10 cellular contexts compared by ENCODE assay signal in genomic region chr14:64720190-64720589, GRCh38. TPM values are rescaled to one million over a fixed set of nuclear protein-coding genes. Genes with fewer than 3 reads are reported as not detected.
A peak's percentile ranks its signal among the peaks of the same experiment; 100 is the strongest.
DNase-seq lines count a peak whose midpoint lies in the region; ATAC-seq and TF ChIP-seq lines count a peak whose summit lies in the region.
"Had no signal": no experiment of that assay in that cellular context is flagged by ENCODE, and none has a peak within 500 bp of the region (broad histone marks: within the 10 kb centered on the region; RNA-seq: fewer than 3 reads in every experiment).

No MANE protein-coding gene starts in this region.

- H3K27me3 Mint-ChIP-seq in activated CD4-positive, alpha-beta T cell treated with anti-CD3 and anti-CD28 coated beads for 36 hours, result no peaks in the 10 kb centered on the region
- no peaks in the 10 kb centered on the region for H3K27me3 Mint-ChIP-seq in WTC11 (ENCODE audit: low read depth)
- H3K27me3 Mint-ChIP-seq: stimulated activated naive CD8-positive, alpha-beta T cell treated with anti-CD3 and anti-CD28 coated beads, Interleukin-15, Interleukin-2, amounts not matched to agents 100 ng/mL and 50 ng/mL, for 24 hours had no signal

- H3K9me3 ChIP-seq in upper lobe of left lung, result no peaks in the 10 kb centered on the region

- no peak for DNase-seq in activated CD4-positive, alpha-beta T cell treated with anti-CD3 and anti-CD28 coated beads for 36 hours
- no peak for DNase-seq in activated CD4-positive, alpha-beta T cell treated with anti-CD3 and anti-CD28 coated beads for 48 hours
- peak; percentile 5 for DNase-seq in WTC11 (ENCODE audit: low spot score)
- DNase-seq in kidney tubule cell (ENCODE audit: low spot score), result peak; percentile 99
- DNase-seq in upper lobe of left lung, result peak in 1 of 2 donors; percentile 63
- no peak for DNase-seq in G401 (ENCODE audit: low spot score)
- DNase-seq in effector CD4-positive, alpha-beta T cell, result no peak

- peak overlapping the region in 3 of 4 donors; percentile 2 to 45 (median 27) for H3K27ac ChIP-seq in upper lobe of left lung
- H3K27ac ChIP-seq: BLaER1 had no signal

- no peak overlapping the region for H3K4me3 Mint-ChIP-seq in activated CD4-positive, alpha-beta T cell treated with anti-CD3 and anti-CD28 coated beads for 36 hours
- H3K4me3 Mint-ChIP-seq in WTC11, result no peak overlapping the region
- H3K4me3 Mint-ChIP-seq: stimulated activated naive CD8-positive, alpha-beta T cell treated with anti-CD3 and anti-CD28 coated beads, Interleukin-15, Interleukin-2, amounts not matched to agents 100 ng/mL and 50 ng/mL, for 24 hours had no signal

- in situ Hi-C loops in G401 (cut with HindIII; ENCODE audit: low sequenced_read_pairs), result no loop called here

- H3K36me3 ChIP-seq in upper lobe of left lung, result no peaks in the 10 kb centered on the region
- H3K36me3 ChIP-seq: BLaER1 had no signal

- H3K9me3 Mint-ChIP-seq in activated CD4-positive, alpha-beta T cell treated with anti-CD3 and anti-CD28 coated beads for 36 hours (ENCODE audit: low read depth), result no peaks in the 10 kb centered on the region
- H3K9me3 Mint-ChIP-seq in WTC11, result no peaks in the 10 kb centered on the region
- H3K9me3 Mint-ChIP-seq: stimulated activated naive CD8-positive, alpha-beta T cell treated with anti-CD3 and anti-CD28 coated beads, Interleukin-15, Interleukin-2, amounts not matched to agents 100 ng/mL and 50 ng/mL, for 24 hours had no signal

- WGBS in upper lobe of left lung, 2 donors, result 50 to 57% methylated on average over 7 of the region's 7 CpGs

- POLR2A ChIA-PET in activated CD4-positive, alpha-beta T cell treated with anti-CD3 and anti-CD28 coated beads for 36 hours (lab: Charles Lee), result no interaction called here
- POLR2A ChIA-PET in WTC11 (lab: Charles Lee), result no interaction called here

- H3K27me3 ChIP-seq in upper lobe of left lung, result no peaks in the 10 kb centered on the region
- H3K27me3 ChIP-seq: BLaER1 had no signal

- peaks cover 62% of the 10 kb centered on the region for H3K4me1 Mint-ChIP-seq in activated CD4-positive, alpha-beta T cell treated with anti-CD3 and anti-CD28 coated beads for 36 hours
- peaks cover 91% of the 10 kb centered on the region for H3K4me1 Mint-ChIP-seq in WTC11

- H3K4me1 ChIP-seq in upper lobe of left lung, result peaks cover 63 to 78% (median 68%) of the 10 kb centered on the region in 4 donors

- CTCF ChIA-PET in activated CD4-positive, alpha-beta T cell treated with anti-CD3 and anti-CD28 coated beads for 36 hours (lab: Charles Lee), result interaction anchor here (0.5 to 1.7 kb wide), 2 partner anchors 11 to 253 kb away, joined by 3 read pairs; no protein-coding TSS in a partner anchor
- CTCF ChIA-PET in WTC11 (lab: Charles Lee), result interaction anchor here (0.8 to 1.2 kb wide), 2 partner anchors 83 to 92 kb away, joined by 3 read pairs; no protein-coding TSS in a partner anchor

- no peaks in the 10 kb centered on the region for H3K36me3 Mint-ChIP-seq in activated CD4-positive, alpha-beta T cell treated with anti-CD3 and anti-CD28 coated beads for 36 hours (ENCODE audit: low read depth)
- no peaks in the 10 kb centered on the region for H3K36me3 Mint-ChIP-seq in WTC11

- no peak overlapping the region for H3K4me3 ChIP-seq in upper lobe of left lung
- H3K4me3 ChIP-seq: BLaER1 had no signal

- no peak for TF ChIP-seq POLR2A in upper lobe of left lung (IDR thresholded peaks at IDR 0.05)

- intact Hi-C loops in activated CD4-positive, alpha-beta T cell treated with anti-CD3 and anti-CD28 coated beads for 36 hours (cut with DNase I, micrococcal nuclease), result no loop called here

- peak in 1 of 4 donors; percentile 10 for TF ChIP-seq EP300 in upper lobe of left lung (IDR thresholded peaks at IDR 0.05)

- ATAC-seq in activated CD4-positive, alpha-beta T cell treated with anti-CD3 and anti-CD28 coated beads for 36 hours, result peak; percentile 28
- no peak for ATAC-seq in WTC11
- peak; percentile 21 to 52 for ATAC-seq in upper lobe of left lung (ENCODE audit: low FRiP score in 2 of 2)
- no peak for ATAC-seq in HG03196 (IDR thresholded peaks at IDR 0.05; ENCODE audit: unreplicated experiment)

- TF ChIP-seq CTCF in WTC11 (IDR thresholded peaks at IDR 0.05) (no peak), upper lobe of left lung (IDR thresholded peaks at IDR 0.05) (no peak)

- peak overlapping the region; percentile 27 for H3K27ac Mint-ChIP-seq in activated CD4-positive, alpha-beta T cell treated with anti-CD3 and anti-CD28 coated beads for 36 hours
- no peak overlapping the region for H3K27ac Mint-ChIP-seq in WTC11
- H3K27ac Mint-ChIP-seq: stimulated activated naive CD8-positive, alpha-beta T cell treated with anti-CD3 and anti-CD28 coated beads, Interleukin-15, Interleukin-2, amounts not matched to agents 100 ng/mL and 50 ng/mL, for 24 hours had no signal

TF ChIP-seq in WTC11, 78 proteins besides CTCF, POLR2A, EP300 and RAD21:
- no peak for TF ChIP-seq ZNF317 (CRISPR knock-in tag; IDR thresholded peaks at IDR 0.05; ENCODE audit: borderline replicate concordance, low read depth)
- TF ChIP-seq SMAD4 (CRISPR knock-in tag; IDR thresholded peaks at IDR 0.05), result no peak
- TF ChIP-seq ZNF219 (CRISPR knock-in tag; IDR thresholded peaks at IDR 0.05; ENCODE audit: borderline replicate concordance), result no peak
- TF ChIP-seq STAT6 (CRISPR knock-in tag; conservative IDR thresholded peaks at IDR 0.05; ENCODE audit: low read depth), result no peak
- no peak for TF ChIP-seq JAZF1 (CRISPR knock-in tag; IDR thresholded peaks at IDR 0.05)
- TF ChIP-seq EMX1 (CRISPR knock-in tag; IDR thresholded peaks at IDR 0.05), result no peak
- TF ChIP-seq CDX4 (CRISPR knock-in tag; IDR thresholded peaks at IDR 0.05; ENCODE audit: borderline replicate concordance), result no peak
- no peak for TF ChIP-seq ZNF396 (CRISPR knock-in tag; IDR thresholded peaks at IDR 0.05; ENCODE audit: borderline replicate concordance)
- no peak for TF ChIP-seq CREB1 (CRISPR knock-in tag; IDR thresholded peaks at IDR 0.05)
- TF ChIP-seq ZNF416 (CRISPR knock-in tag; IDR thresholded peaks at IDR 0.05), result no peak
- TF ChIP-seq ZNF423 (CRISPR knock-in tag; IDR thresholded peaks at IDR 0.05), result no peak
- no peak for TF ChIP-seq TEAD4 (CRISPR knock-in tag; IDR thresholded peaks at IDR 0.05)
- TF ChIP-seq ETV6 (CRISPR knock-in tag; IDR thresholded peaks at IDR 0.05), result no peak
- TF ChIP-seq MXD4 (CRISPR knock-in tag; IDR thresholded peaks at IDR 0.05; ENCODE audit: borderline replicate concordance), result no peak
- TF ChIP-seq GRHL2 (CRISPR knock-in tag; IDR thresholded peaks at IDR 0.05; ENCODE audit: insufficient replicate concordance, severe bottlenecking), result no peak
- TF ChIP-seq USF1 (CRISPR knock-in tag; IDR thresholded peaks at IDR 0.05), result no peak
- TF ChIP-seq JUN (CRISPR knock-in tag; IDR thresholded peaks at IDR 0.05), result no peak
- TF ChIP-seq RORB (CRISPR knock-in tag; IDR thresholded peaks at IDR 0.05), result no peak

RNA-seq across cellular contexts. Expression of gene PLEKHG3, which starts 16.0 kb away (rescaled TPM):
- total RNA-seq in activated CD4-positive, alpha-beta T cell treated with anti-CD3 and anti-CD28 coated beads for 36 hours, result 1 to 10 TPM; 6.3 to 7.1 TPM
- 70.6 to 75.3 TPM (median 71.8 TPM) in 3 replicates for total RNA-seq in WTC11 (2021)
- 10 to 100 TPM; 12.8 to 49.2 (median 34.8) TPM for total RNA-seq in upper lobe of left lung
- total RNA-seq in G401 (2014; rRNA removed; shearing (Covaris generic)), result 5.2 and 6.7 TPM in 2 replicates

Comparison
In these comparisons a context has a peak if more than half of its experiments do, and no peak if none do; other contexts are left out.
1. ATAC-seq: peak in activated CD4-positive, alpha-beta T cell treated with anti-CD3 and anti-CD28 coated beads for 36 hours (single experiment) and upper lobe of left lung (2 of 2); none in WTC11 (single experiment) and HG03196 (single experiment).
2. DNase-seq: peak in WTC11 (single experiment) and kidney tubule cell (single experiment); none in activated CD4-positive, alpha-beta T cell treated with anti-CD3 and anti-CD28 coated beads for 36 hours (single experiment), activated CD4-positive, alpha-beta T cell treated with anti-CD3 and anti-CD28 coated beads for 48 hours (single experiment), G401 (single experiment) and effector CD4-positive, alpha-beta T cell (single experiment).